In the genomic region with DNA sequence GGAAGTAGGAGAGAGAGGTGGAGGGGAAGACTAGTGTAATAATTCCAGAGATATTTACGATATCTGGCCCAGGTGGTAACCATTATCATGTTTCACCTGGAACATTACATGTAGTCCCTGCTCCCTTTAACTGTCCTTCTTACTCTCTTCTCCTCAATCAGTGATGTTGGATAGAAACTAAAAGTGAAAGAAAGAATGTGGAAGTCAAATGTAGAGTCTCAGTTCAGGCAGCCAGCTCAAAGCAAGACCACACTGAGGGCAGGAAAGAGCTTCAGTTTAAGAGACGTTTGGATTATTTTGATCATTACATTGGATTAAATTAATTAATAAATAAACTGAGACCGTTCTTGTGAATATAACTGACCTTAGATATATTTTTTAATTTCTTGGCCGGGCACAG, we compare ENCODE assay signal across 13 cellular contexts.
"Had no signal": no experiment of that assay in that cellular context is flagged by ENCODE, and none has a peak within 500 bp of the region (broad histone marks: within the 10 kb centered on the region; RNA-seq: fewer than 3 reads in every experiment).

No MANE protein-coding gene starts in this region.

- H3K27ac Mint-ChIP-seq: activated naive CD8-positive, alpha-beta T cell treated with anti-CD3 and anti-CD28 coated beads, Interleukin-2, amount 10 ng/mL, durations not matched to agents 7 days and 5 days; activated T-helper 1 cell treated with anti-CD3 and anti-CD28 coated beads, Interleukin-12 subunit alpha, Interleukin-12 subunit beta, Interleukin-2, Interleukin-4 antibody, amounts not matched to agents 30 ng/mL and 10 ng/mL and 1 ng/mL, durations not matched to agents 14 hours and 24 hours and 36 hours; effector memory CD8-positive, alpha-beta T cell; memory B cell; neural progenitor cell; progenitor cell of endocrine pancreas had no signal

- DNase-seq: activated CD4-positive, alpha-beta T cell treated with anti-CD3 and anti-CD28 coated beads, Interleukin-2, amount 50 U/mL, for 1 hour; activated naive CD4-positive, alpha-beta T cell; activated naive CD8-positive, alpha-beta T cell treated with anti-CD3 and anti-CD28 coated beads, Interleukin-2, amount 10 ng/mL, durations not matched to agents 7 days and 5 days; activated T-cell treated with anti-CD3 and anti-CD28 coated beads for 4 hours; body of pancreas; effector memory CD8-positive, alpha-beta T cell; left ventricle myocardium superior; stimulated activated naive CD4-positive, alpha-beta T cell treated with Interleukin-2 at 50 U/mL for 16 hours; thyroid gland had no signal

- H3K36me3 Mint-ChIP-seq: neural progenitor cell had no signal

- H3K4me3 Mint-ChIP-seq: activated naive CD8-positive, alpha-beta T cell treated with anti-CD3 and anti-CD28 coated beads, Interleukin-2, amount 10 ng/mL, durations not matched to agents 7 days and 5 days; activated T-helper 1 cell treated with anti-CD3 and anti-CD28 coated beads, Interleukin-12 subunit alpha, Interleukin-12 subunit beta, Interleukin-2, Interleukin-4 antibody, amounts not matched to agents 30 ng/mL and 10 ng/mL and 1 ng/mL, durations not matched to agents 14 hours and 24 hours and 36 hours; effector memory CD8-positive, alpha-beta T cell; memory B cell; neural progenitor cell had no signal

- H3K9me3 Mint-ChIP-seq: neural progenitor cell had no signal

- H3K27me3 Mint-ChIP-seq: activated naive CD8-positive, alpha-beta T cell treated with anti-CD3 and anti-CD28 coated beads, Interleukin-2, amount 10 ng/mL, durations not matched to agents 7 days and 5 days; effector memory CD8-positive, alpha-beta T cell; memory B cell; progenitor cell of endocrine pancreas had no signal

- H3K4me1 Mint-ChIP-seq: activated naive CD8-positive, alpha-beta T cell treated with anti-CD3 and anti-CD28 coated beads, Interleukin-2, amount 10 ng/mL, durations not matched to agents 7 days and 5 days; neural progenitor cell had no signal

- ATAC-seq: body of pancreas; effector memory CD8-positive, alpha-beta T cell; left ventricle myocardium superior had no signal
